Comparison of ENCODE assay signal across 1 cellular context in the genomic region with DNA sequence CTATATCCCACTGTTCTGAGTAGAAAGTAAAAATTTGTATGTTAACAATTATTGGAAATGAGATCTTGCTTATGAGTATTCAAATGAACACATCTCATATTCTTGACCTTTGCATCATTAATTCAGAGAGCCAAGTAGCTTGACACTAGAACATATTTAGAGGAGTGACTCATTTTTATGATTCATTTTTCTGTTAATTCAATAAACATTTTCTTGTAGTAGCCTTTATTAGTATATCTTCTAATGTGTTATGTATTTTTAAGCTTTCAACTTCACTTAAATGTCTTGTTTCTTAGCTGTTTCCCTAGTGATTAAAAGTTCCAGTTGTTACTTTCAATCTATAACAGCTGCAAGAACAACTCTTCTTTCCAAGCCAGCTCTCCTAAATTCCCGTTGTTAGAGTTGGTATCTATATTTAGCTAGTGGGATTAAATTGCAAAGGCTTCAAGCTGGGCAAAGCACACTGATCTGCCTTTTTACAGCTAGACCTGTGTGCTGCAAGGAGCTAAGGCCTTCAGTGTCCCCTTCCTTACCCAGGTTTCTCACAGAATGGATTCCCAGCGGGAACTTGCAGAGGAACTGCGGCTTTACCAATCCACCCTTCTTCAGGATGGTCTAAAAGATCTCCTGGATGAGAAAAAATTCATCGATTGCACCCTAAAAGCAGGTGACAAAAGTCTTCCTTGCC.
TF ChIP-seq lines count a peak whose summit lies in the region.

KLHL41 (plus strand) TSS at position 473 of the 688 bp plus-strand sequence; CDS start at position 550, 77 bp downstream.

TF ChIP-seq in HEK293, 187 proteins besides CTCF, POLR2A, EP300 and RAD21 (continued from another document):
- no peak for TF ChIP-seq ZBTB11 (tag by site-specific recombination; conservative IDR thresholded peaks at IDR 0.05; ENCODE audit: low read depth)
- TF ChIP-seq ZNF398 (tag by site-specific recombination; IDR thresholded peaks at IDR 0.05) = no peak
- TF ChIP-seq ZSCAN23 (tag by site-specific recombination; IDR thresholded peaks at IDR 0.05) = no peak
- TF ChIP-seq ZNF580 (tag by site-specific recombination; IDR thresholded peaks at IDR 0.05) = no peak
- no peak for TF ChIP-seq ZNF610 (tag by site-specific recombination; IDR thresholded peaks at IDR 0.05; ENCODE audit: borderline replicate concordance)
- TF ChIP-seq, protein P1, sequence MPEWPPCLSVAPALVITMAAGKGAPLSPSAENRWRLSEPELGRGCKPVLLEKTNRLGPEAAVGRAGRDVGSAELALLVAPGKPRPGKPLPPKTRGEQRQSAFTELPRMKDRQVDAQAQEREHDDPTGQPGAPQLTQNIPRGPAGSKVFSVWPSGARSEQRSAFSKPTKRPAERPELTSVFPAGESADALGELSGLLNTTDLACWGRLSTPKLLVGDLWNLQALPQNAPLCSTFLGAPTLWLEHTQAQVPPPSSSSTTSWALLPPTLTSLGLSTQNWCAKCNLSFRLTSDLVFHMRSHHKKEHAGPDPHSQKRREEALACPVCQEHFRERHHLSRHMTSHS (tag by site-specific recombination; IDR thresholded peaks at IDR 0.05) = no peak
- no peak for TF ChIP-seq ZNF248 (tag by site-specific recombination; IDR thresholded peaks at IDR 0.05)
- TF ChIP-seq, protein P2, sequence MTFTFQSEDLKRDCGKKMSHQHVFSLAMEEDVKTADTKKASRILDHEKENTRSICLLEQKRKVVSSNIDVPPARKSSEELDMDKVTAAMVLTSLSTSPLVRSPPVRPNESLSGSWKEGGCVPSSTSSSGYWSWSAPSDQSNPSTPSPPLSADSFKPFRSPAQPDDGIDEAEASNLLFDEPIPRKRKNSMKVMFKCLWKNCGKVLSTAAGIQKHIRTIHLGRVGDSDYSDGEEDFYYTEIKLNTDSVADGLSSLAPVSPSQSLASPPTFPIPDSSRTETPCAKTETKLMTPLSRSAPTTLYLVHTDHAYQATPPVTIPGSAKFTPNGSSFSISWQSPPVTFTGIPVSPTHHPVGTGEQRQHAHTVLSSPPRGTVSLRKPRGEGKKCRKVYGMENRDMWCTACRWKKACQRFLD (tag by site-specific recombination; IDR thresholded peaks at IDR 0.05) = no peak
- no peak for TF ChIP-seq ZNF76 (tag by site-specific recombination; IDR thresholded peaks at IDR 0.05; ENCODE audit: borderline replicate concordance, low read depth)
- TF ChIP-seq IKZF3 (tag by site-specific recombination; IDR thresholded peaks at IDR 0.05) = 0 out of 2 replicates have a peak, but pooled peaks have one; percentile 31
- TF ChIP-seq ZBTB48 (tag by site-specific recombination; IDR thresholded peaks at IDR 0.05) = no peak
- TF ChIP-seq, protein P3, sequence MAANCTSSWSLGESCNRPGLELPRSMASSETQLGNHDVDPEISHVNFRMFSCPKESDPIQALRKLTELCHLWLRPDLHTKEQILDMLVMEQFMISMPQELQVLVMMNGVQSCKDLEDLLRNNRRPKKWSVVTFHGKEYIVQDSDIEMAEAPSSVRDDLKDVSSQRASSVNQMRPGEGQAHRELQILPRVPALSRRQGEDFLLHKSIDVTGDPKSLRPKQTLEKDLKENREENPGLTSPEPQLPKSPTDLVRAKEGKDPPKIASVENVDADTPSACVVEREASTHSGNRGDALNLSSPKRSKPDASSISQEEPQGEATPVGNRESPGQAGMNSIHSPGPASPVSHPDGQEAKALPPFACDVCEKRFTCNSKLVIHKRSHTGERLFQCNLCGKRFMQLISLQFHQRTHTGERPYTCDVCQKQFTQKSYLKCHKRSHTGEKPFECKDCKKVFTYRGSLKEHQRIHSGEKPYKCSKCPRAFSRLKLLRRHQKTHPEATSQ (tag by site-specific recombination; IDR thresholded peaks at IDR 0.05) = no peak
- TF ChIP-seq ZNF23 (tag by site-specific recombination; IDR thresholded peaks at IDR 0.05; ENCODE audit: borderline replicate concordance) = no peak
- no peak for TF ChIP-seq ZNF239 (tag by site-specific recombination; IDR thresholded peaks at IDR 0.05)
- TF ChIP-seq ZNF768 (tag by site-specific recombination; IDR thresholded peaks at IDR 0.05) = no peak
- peak; percentile 8; the same call in 1 of the 2 replicates for TF ChIP-seq ZNF335 (tag by site-specific recombination; conservative IDR thresholded peaks at IDR 0.05)
- TF ChIP-seq ZBTB8A (tag by site-specific recombination; IDR thresholded peaks at IDR 0.05) = no peak
- 0 out of 2 replicates have a peak, but pooled peaks have one; percentile 68 for TF ChIP-seq ZNF24 (tag by site-specific recombination; IDR thresholded peaks at IDR 0.05)
- TF ChIP-seq ZIC2 (tag by site-specific recombination; IDR thresholded peaks at IDR 0.05) = peak; percentile 25; the same call in 1 of the 2 replicates
- no peak for TF ChIP-seq KLF8 (tag by site-specific recombination; IDR thresholded peaks at IDR 0.05)
- TF ChIP-seq FEZF1 (tag by site-specific recombination; IDR thresholded peaks at IDR 0.05) = peak; percentile 49
- TF ChIP-seq ZBTB49 (tag by site-specific recombination; IDR thresholded peaks at IDR 0.05; ENCODE audit: low read depth) = no peak
- TF ChIP-seq ZNF292 (tag by site-specific recombination; IDR thresholded peaks at IDR 0.05; ENCODE audit: borderline replicate concordance, low read depth) = no peak
- TF ChIP-seq TRIM28 (IDR thresholded peaks at IDR 0.05; ENCODE audit: borderline replicate concordance, low read length) = peak; percentile 89
- TF ChIP-seq, protein P4, sequence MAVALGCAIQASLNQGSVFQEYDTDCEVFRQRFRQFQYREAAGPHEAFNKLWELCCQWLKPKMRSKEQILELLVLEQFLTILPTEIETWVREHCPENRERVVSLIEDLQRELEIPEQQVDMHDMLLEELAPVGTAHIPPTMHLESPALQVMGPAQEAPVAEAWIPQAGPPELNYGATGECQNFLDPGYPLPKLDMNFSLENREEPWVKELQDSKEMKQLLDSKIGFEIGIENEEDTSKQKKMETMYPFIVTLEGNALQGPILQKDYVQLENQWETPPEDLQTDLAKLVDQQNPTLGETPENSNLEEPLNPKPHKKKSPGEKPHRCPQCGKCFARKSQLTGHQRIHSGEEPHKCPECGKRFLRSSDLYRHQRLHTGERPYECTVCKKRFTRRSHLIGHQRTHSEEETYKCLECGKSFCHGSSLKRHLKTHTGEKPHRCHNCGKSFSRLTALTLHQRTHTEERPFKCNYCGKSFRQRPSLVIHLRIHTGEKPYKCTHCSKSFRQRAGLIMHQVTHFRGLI (tag by site-specific recombination; IDR thresholded peaks at IDR 0.05) = no peak
- TF ChIP-seq ZNF600 (tag by site-specific recombination; IDR thresholded peaks at IDR 0.05) = peak; percentile 87
- no peak for TF ChIP-seq ZNF354C (tag by site-specific recombination; IDR thresholded peaks at IDR 0.05; ENCODE audit: borderline replicate concordance, low read depth)
- no peak for TF ChIP-seq ZNF426 (tag by site-specific recombination; IDR thresholded peaks at IDR 0.05)
- no peak for TF ChIP-seq KLF7 (tag by site-specific recombination; IDR thresholded peaks at IDR 0.05; ENCODE audit: borderline replicate concordance)
- TF ChIP-seq ZNF747 (tag by site-specific recombination; IDR thresholded peaks at IDR 0.05) = no peak
- TF ChIP-seq ZNF624 (tag by site-specific recombination; IDR thresholded peaks at IDR 0.05) = no peak
